In the genomic region with DNA sequence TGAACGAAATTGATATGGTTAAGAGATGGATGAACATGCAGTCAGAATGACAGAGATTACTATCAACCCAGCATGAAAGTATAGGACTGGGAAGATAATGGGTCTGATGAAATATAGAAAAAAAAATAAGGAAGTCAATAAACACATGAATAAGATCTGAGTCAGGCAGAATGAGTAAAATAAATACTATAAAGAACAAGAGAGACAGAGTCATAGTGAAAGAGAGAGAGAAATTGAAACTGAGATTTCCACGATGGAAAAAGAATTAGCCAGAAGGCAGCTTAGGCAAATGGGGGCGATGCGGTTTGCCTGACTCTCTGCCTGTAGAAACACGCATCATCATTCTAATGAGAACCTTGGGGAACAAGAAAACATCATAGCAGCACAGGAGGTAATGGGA, we compare ENCODE assay signal across 8 cellular contexts. TPM values are rescaled to one million over a fixed set of nuclear protein-coding genes. Genes with fewer than 3 reads are reported as not detected.
DNase-seq lines count a peak whose midpoint lies in the region; ATAC-seq and TF ChIP-seq lines count a peak whose summit lies in the region.

No MANE protein-coding gene starts in this region.

- no TSS peak for BruUV-seq in Caco-2 (replicated peaks; lab: Mats Ljungman, UMichigan)

- no peaks in the 10 kb centered on the region for H3K9me2 ChIP-seq in hepatocyte (replicated peaks; ENCODE audit: insufficient read depth)

- no peak overlapping the region for H3K27ac ChIP-seq in hepatocyte

- POLR2A ChIA-PET in Caco-2 (lab: Charles Lee), result no interaction called here

- DNase-seq in AG10803 (ENCODE audit: low read depth), result peak; percentile 14
- no peak for DNase-seq in activated T-helper 2 cell treated with anti-CD3 and anti-CD28 coated beads, Interferon-gamma antibody, Interleukin-2, Interleukin-4, amounts not matched to agents 10 μg/mL and 5 μg/mL and 100 μg/mL, durations not matched to agents 14 hours and 24 hours and 36 hours (ENCODE audit: low spot score)
- DNase-seq in NCI-H1417 (lab: John Stamatoyannopoulos, UW), result no peak
- DNase-seq in Caco-2, result no peak
- no peak for DNase-seq in hepatocyte (ENCODE audit: low spot score)
- DNase-seq in GOT3 (lab: John Stamatoyannopoulos, UW), result no peak

- H3K4me1 Mint-ChIP-seq in activated T-helper 2 cell treated with anti-CD3 and anti-CD28 coated beads, Interferon-gamma antibody, Interleukin-2, Interleukin-4, amounts not matched to agents 10 μg/mL and 5 μg/mL and 100 μg/mL, durations not matched to agents 14 hours and 24 hours and 36 hours (ENCODE audit: low read depth), result peaks cover 6% of the 10 kb centered on the region
- no peaks in the 10 kb centered on the region for H3K4me1 Mint-ChIP-seq in Caco-2 (ENCODE audit: low read depth, unreplicated experiment)

- TF ChIP-seq CTCF in AG10803 (conservative IDR thresholded peaks at IDR 0.05; ENCODE audit: low read length) (no peak), Caco-2 (IDR thresholded peaks at IDR 0.05; ENCODE audit: insufficient read depth in 1 of 2, low read depth in 1 of 2, low read length in 1 of 2, severe bottlenecking in 1 of 2, unreplicated experiment in 1 of 2) (no peak), hepatocyte (IDR thresholded peaks at IDR 0.05; ENCODE audit: poor library complexity) (no peak)

- 96% methylated on average over 5 of the region's 5 CpGs for WGBS in hepatocyte (ENCODE audit: low lambda C conversion rate, missing lambda C conversion rate)

- CTCF ChIA-PET in Caco-2 (lab: Charles Lee), result no interaction called here

- H3K36me3 Mint-ChIP-seq in activated T-helper 2 cell treated with anti-CD3 and anti-CD28 coated beads, Interferon-gamma antibody, Interleukin-2, Interleukin-4, amounts not matched to agents 10 μg/mL and 5 μg/mL and 100 μg/mL, durations not matched to agents 14 hours and 24 hours and 36 hours (ENCODE audit: low read depth), result no peaks in the 10 kb centered on the region
- no peaks in the 10 kb centered on the region for H3K36me3 Mint-ChIP-seq in Caco-2 (ENCODE audit: insufficient read depth, unreplicated experiment)

- H4K20me1 ChIP-seq in hepatocyte (ENCODE audit: insufficient read depth, poor library complexity, severe bottlenecking), result no peaks in the 10 kb centered on the region

- no peaks in the 10 kb centered on the region for H3K4me1 ChIP-seq in Caco-2
- no peaks in the 10 kb centered on the region for H3K4me1 ChIP-seq in hepatocyte (ENCODE audit: insufficient read depth)

- H3K36me3 ChIP-seq in Caco-2 (ENCODE audit: control insufficient read depth, insufficient read depth, low read length), result no peaks in the 10 kb centered on the region
- no peaks in the 10 kb centered on the region for H3K36me3 ChIP-seq in hepatocyte (replicated peaks; ENCODE audit: insufficient read depth, low read depth)

- H3K4me3 ChIP-seq in AG10803 (ENCODE audit: low read length), result no peak overlapping the region
- H3K4me3 ChIP-seq in Caco-2 (ENCODE audit: low read depth, low read length), result no peak overlapping the region
- no peak overlapping the region for H3K4me3 ChIP-seq in hepatocyte

- H3K4me2 ChIP-seq in hepatocyte, result no peak overlapping the region

- H3K4me3 Mint-ChIP-seq in activated T-helper 2 cell treated with anti-CD3 and anti-CD28 coated beads, Interferon-gamma antibody, Interleukin-2, Interleukin-4, amounts not matched to agents 10 μg/mL and 5 μg/mL and 100 μg/mL, durations not matched to agents 14 hours and 24 hours and 36 hours (ENCODE audit: low read depth), result no peak overlapping the region
- H3K4me3 Mint-ChIP-seq in Caco-2 (ENCODE audit: unreplicated experiment), result no peak overlapping the region

- no peaks in the 10 kb centered on the region for H3K27me3 Mint-ChIP-seq in activated T-helper 2 cell treated with anti-CD3 and anti-CD28 coated beads, Interferon-gamma antibody, Interleukin-2, Interleukin-4, amounts not matched to agents 10 μg/mL and 5 μg/mL and 100 μg/mL, durations not matched to agents 14 hours and 24 hours and 36 hours (ENCODE audit: low read depth)
- H3K27me3 Mint-ChIP-seq in Caco-2 (ENCODE audit: insufficient read depth, unreplicated experiment), result peaks cover 2% of the 10 kb centered on the region

- H3K27me3 ChIP-seq in Caco-2 (replicated peaks; ENCODE audit: control insufficient read depth, insufficient read depth, low read length), result no peaks in the 10 kb centered on the region
- H3K27me3 ChIP-seq in hepatocyte, result no peaks in the 10 kb centered on the region

- H3K27ac Mint-ChIP-seq in activated T-helper 2 cell treated with anti-CD3 and anti-CD28 coated beads, Interferon-gamma antibody, Interleukin-2, Interleukin-4, amounts not matched to agents 10 μg/mL and 5 μg/mL and 100 μg/mL, durations not matched to agents 14 hours and 24 hours and 36 hours, result peak overlapping the region; percentile 59
- no peak overlapping the region for H3K27ac Mint-ChIP-seq in Caco-2 (ENCODE audit: unreplicated experiment)

- peaks cover 31% of the 10 kb centered on the region for H3K9me3 Mint-ChIP-seq in activated T-helper 2 cell treated with anti-CD3 and anti-CD28 coated beads, Interferon-gamma antibody, Interleukin-2, Interleukin-4, amounts not matched to agents 10 μg/mL and 5 μg/mL and 100 μg/mL, durations not matched to agents 14 hours and 24 hours and 36 hours
- H3K9me3 Mint-ChIP-seq in Caco-2 (ENCODE audit: unreplicated experiment), result peaks cover 20% of the 10 kb centered on the region

- H3K9me3 ChIP-seq in Caco-2 (peaks cover 4% of the 10 kb centered on the region; the same call in 1 of the 2 replicates), hepatocyte (ENCODE audit: low read depth) (no peaks in the 10 kb centered on the region)

- H2AFZ ChIP-seq in hepatocyte, result no peak overlapping the region

- ATAC-seq in GM19455 (IDR thresholded peaks at IDR 0.05; ENCODE audit: unreplicated experiment) (peak; percentile 63), HG03135 (IDR thresholded peaks at IDR 0.05; ENCODE audit: unreplicated experiment) (peak; percentile 89)

- H3K79me2 ChIP-seq in hepatocyte, result peaks cover 24% of the 10 kb centered on the region

- intact Hi-C loops in activated T-helper 2 cell treated with anti-CD3 and anti-CD28 coated beads, Interferon-gamma antibody, Interleukin-2, Interleukin-4, amounts not matched to agents 10 μg/mL and 5 μg/mL and 100 μg/mL, durations not matched to agents 14 hours and 24 hours and 36 hours (cut with micrococcal nuclease), result loop anchor here (1.0 kb wide), 1 partner anchor 311 kb away; no protein-coding TSS in a partner anchor
- intact Hi-C loops in Caco-2 (cut with micrococcal nuclease; ENCODE audit: unreplicated experiment), result no loop called here

RNA-seq across cellular contexts. Expression of gene SEMA3D, which starts 26.6 kb away (rescaled TPM):
- total RNA-seq in activated T-helper 2 cell treated with anti-CD3 and anti-CD28 coated beads, Interferon-gamma antibody, Interleukin-2, Interleukin-4, amounts not matched to agents 10 μg/mL and 5 μg/mL and 100 μg/mL, durations not matched to agents 14 hours and 24 hours and 36 hours, result 0.09 and 0.11 TPM in 2 replicates
- total RNA-seq in Caco-2 (2022) (0.61 and 0.84 TPM in 2 replicates), hepatocyte (44.9 and 49.8 TPM in 2 replicates)
- 15.1 and 18.7 TPM in 2 replicates for polyA plus RNA-seq in hepatocyte

Comparison
In these comparisons a context has a peak if more than half of its experiments do, and no peak if none do; other contexts are left out.
1. RNA of gene SEMA3D, which starts 26.6 kb away (total RNA-seq): 44.9 to 49.8 TPM in hepatocyte; 0.61 to 0.84 TPM in Caco-2 and 0.09 to 0.11 TPM in activated T-helper 2 cell treated with anti-CD3 and anti-CD28 coated beads, Interferon-gamma antibody, Interleukin-2, Interleukin-4, amounts not matched to agents 10 μg/mL and 5 μg/mL and 100 μg/mL, durations not matched to agents 14 hours and 24 hours and 36 hours; every median in the first group is over 10 times any median in the second.